In genomic region chr2:42141687-42142475, GRCh38 we compare ENCODE assay signal across 8 cellular contexts. TPM values are rescaled to one million over a fixed set of nuclear protein-coding genes. Genes with fewer than 3 reads are reported as not detected.
DNase-seq lines count a peak whose midpoint lies in the region; ATAC-seq and TF ChIP-seq lines count a peak whose summit lies in the region.

No MANE protein-coding gene starts in this region.

- H3K36me3 Mint-ChIP-seq in T-cell: no peaks in the 10 kb centered on the region

- WGBS in lower leg skin, 2 donors: 1% methylated on average over 13 of the region's 13 CpGs
- whole genome bisulfite sequencing in suprapubic skin: 6% methylated on average over 13 of the region's 13 CpGs

- intact Hi-C loops in lower leg skin (cut with DNase I; ENCODE audit: low total_unique reads): no loop called here

- H3K27ac Mint-ChIP-seq in T-cell: peak overlapping the region; percentile 79 to 87

- H3K4me3 ChIP-seq in NB4 (ENCODE audit: low read depth, low read length) (peak overlapping the region; percentile 23), lower leg skin (ENCODE audit: low read depth, poor library complexity, severe bottlenecking) (no peak overlapping the region), suprapubic skin (peak overlapping the region; percentile 35)

- CTCF ChIA-PET in T-cell (lab: Charles Lee): interaction anchor here in 1 of 2 donors (0.6 to 2.3 kb wide), 5 partner anchors 8 to 98 kb away, joined by 3 to 8 read pairs (median 4); no protein-coding TSS in a partner anchor

- ATAC-seq in T-cell (replicated peaks in 1 of 4) (peak; percentile 66 to 83 (median 76)), HG03097 (IDR thresholded peaks at IDR 0.05; ENCODE audit: low FRiP score, unreplicated experiment) (no peak)

- H3K27me3 Mint-ChIP-seq in T-cell: no peaks in the 10 kb centered on the region

- H3K9me3 ChIP-seq in suprapubic skin: no peaks in the 10 kb centered on the region

- no peaks in the 10 kb centered on the region for H3K36me3 ChIP-seq in suprapubic skin

- POLR2A ChIA-PET in T-cell (lab: Charles Lee): interaction anchor here (0.5 to 1.2 kb wide), 4 partner anchors 17 to 319 kb away, joined by 3 to 7 read pairs (median 6); no protein-coding TSS in a partner anchor

- H3K4me1 ChIP-seq in suprapubic skin: peaks cover 53% of the 10 kb centered on the region

- TF ChIP-seq EP300 in suprapubic skin (IDR thresholded peaks at IDR 0.05): no peak

- H3K27ac ChIP-seq in suprapubic skin: peak overlapping the region; percentile 91

- H3K27me3 ChIP-seq in suprapubic skin: no peaks in the 10 kb centered on the region

- peak overlapping the region in 2 of 3 donors; percentile 51 to 66 for H3K4me3 Mint-ChIP-seq in T-cell

- no peaks in the 10 kb centered on the region for H3K9me3 Mint-ChIP-seq in T-cell

- peaks cover 53 to 65% (median 63%) of the 10 kb centered on the region in 3 donors for H3K4me1 Mint-ChIP-seq in T-cell

- TF ChIP-seq CTCF in NB4 (IDR thresholded peaks at IDR 0.05; ENCODE audit: low read depth, low read length) (no peak), lower leg skin (IDR thresholded peaks at IDR 0.05) (no peak), suprapubic skin (IDR thresholded peaks at IDR 0.05) (no peak)

- no peak for TF ChIP-seq POLR2A in NB4 (IDR thresholded peaks at IDR 0.05; ENCODE audit: extremely low read depth, insufficient read length)
- TF ChIP-seq POLR2A in lower leg skin (IDR thresholded peaks at IDR 0.05): no peak
- TF ChIP-seq POLR2A in suprapubic skin (IDR thresholded peaks at IDR 0.05): no peak

- DNase-seq in DMS79 (lab: John Stamatoyannopoulos, UW) (peak; percentile 60), NB4 (ENCODE audit: low read depth) (peak; percentile 89), T-cell (peak in 3 of 34 experiments; percentile 4 to 27 (median 4)), dedifferentiated amniotic fluid mesenchymal stem cell (ENCODE audit: extremely low spot score) (peak; percentile 81), lower leg skin (ENCODE audit: low spot score in 2 of 2) (peak; percentile 64 to 92), suprapubic skin (ENCODE audit: low spot score in 2 of 2) (peak; percentile 81 to 82), epidermal melanocyte (ENCODE audit: insufficient read length, low spot score) (no peak)

RNA-seq across cellular contexts. Expression of gene EML4, which starts 27.3 kb away (rescaled TPM):
- total RNA-seq in T-cell (100 to 1,000 TPM; 101 to 223 (median 123) TPM), lower leg skin (10 to 100 TPM; 29.5 to 37.4 (median 33.6) TPM), suprapubic skin (10 to 100 TPM; 38.9 to 67.1 (median 43.3) TPM)
